ENCODE assay signal across 9 cellular contexts in genomic region chr12:121124402-121125109, GRCh38. TPM values are rescaled to one million over a fixed set of nuclear protein-coding genes. Genes with fewer than 3 reads are reported as not detected.
DNase-seq lines count a peak whose midpoint lies in the region; ATAC-seq and TF ChIP-seq lines count a peak whose summit lies in the region.
"Had no signal": no experiment of that assay in that cellular context is flagged by ENCODE, and none has a peak within 500 bp of the region (broad histone marks: within the 10 kb centered on the region; RNA-seq: fewer than 3 reads in every experiment).

No MANE protein-coding gene starts in this region.

- H3K36me3 ChIP-seq in prostate gland, result no peaks in the 10 kb centered on the region
- H3K36me3 ChIP-seq: thoracic aorta had no signal

- H3K27me3 ChIP-seq in prostate gland (replicated peaks; ENCODE audit: insufficient read depth), result no peaks in the 10 kb centered on the region

- no peak for TF ChIP-seq POLR2A in prostate gland (IDR thresholded peaks at IDR 0.05)

- TF ChIP-seq CTCF in HFFc6 (IDR thresholded peaks at IDR 0.05), result no peak
- no peak for TF ChIP-seq CTCF in prostate gland (IDR thresholded peaks at IDR 0.05)

- H3K27me3 Mint-ChIP-seq in HFFc6 (ENCODE audit: insufficient read depth), result peaks cover 33% of the 10 kb centered on the region
- H3K27me3 Mint-ChIP-seq in activated naive CD8-positive, alpha-beta T cell treated with anti-CD3 and anti-CD28 coated beads for 36 hours, result no peaks in the 10 kb centered on the region

- no peak for ATAC-seq in GM18517 (IDR thresholded peaks at IDR 0.05; ENCODE audit: unreplicated experiment)

- peak overlapping the region; percentile 77 for H3K27ac Mint-ChIP-seq in HFFc6
- H3K27ac Mint-ChIP-seq in activated naive CD8-positive, alpha-beta T cell treated with anti-CD3 and anti-CD28 coated beads for 36 hours, result peak overlapping the region; percentile 26

- DNase-seq in AG08396 (ENCODE audit: low spot score) (peak; percentile 80), HFFc6 (peak; percentile 98), iPS-NIHi7 (ENCODE audit: extremely low spot score) (peak; percentile 50), mesenteric fat pad (ENCODE audit: low spot score) (no peak), NCI-H1436 treated with DMSO at 0.1 percent for 48 hours (lab: John Stamatoyannopoulos, UW) (no peak), prostate gland (ENCODE audit: low spot score) (no peak)
- DNase-seq in activated naive CD8-positive, alpha-beta T cell treated with anti-CD3 and anti-CD28 coated beads for 36 hours, result peak; percentile 22

- no peaks in the 10 kb centered on the region for H3K36me3 Mint-ChIP-seq in HFFc6 (ENCODE audit: low read depth)
- H3K36me3 Mint-ChIP-seq in activated naive CD8-positive, alpha-beta T cell treated with anti-CD3 and anti-CD28 coated beads for 36 hours, result peaks cover 1% of the 10 kb centered on the region

- no peaks in the 10 kb centered on the region; the same call in 1 of the 2 replicates for H3K9me3 Mint-ChIP-seq in HFFc6
- peaks cover 2% of the 10 kb centered on the region for H3K9me3 Mint-ChIP-seq in activated naive CD8-positive, alpha-beta T cell treated with anti-CD3 and anti-CD28 coated beads for 36 hours

- no peak overlapping the region for H3K27ac ChIP-seq in prostate gland
- H3K27ac ChIP-seq: thoracic aorta had no signal

- H3K9me3 ChIP-seq in prostate gland, result no peaks in the 10 kb centered on the region
- H3K9me3 ChIP-seq: thoracic aorta had no signal

- intact Hi-C loops in prostate gland (cut with DNase I), result no loop called here

- no peaks in the 10 kb centered on the region for H3K4me1 ChIP-seq in prostate gland (replicated peaks)

- 84% methylated on average over 4 of the region's 4 CpGs for WGBS in prostate gland

- H3K4me3 ChIP-seq in prostate gland, result no peak overlapping the region
- H3K4me3 ChIP-seq: thoracic aorta had no signal

- no peak overlapping the region for H3K4me3 Mint-ChIP-seq in HFFc6
- H3K4me3 Mint-ChIP-seq in activated naive CD8-positive, alpha-beta T cell treated with anti-CD3 and anti-CD28 coated beads for 36 hours, result no peak overlapping the region

- H3K4me1 Mint-ChIP-seq in HFFc6 (ENCODE audit: low read depth), result peaks cover 28% of the 10 kb centered on the region
- peaks cover 36% of the 10 kb centered on the region for H3K4me1 Mint-ChIP-seq in activated naive CD8-positive, alpha-beta T cell treated with anti-CD3 and anti-CD28 coated beads for 36 hours

RNA-seq across cellular contexts. Expression of gene P2RX7, which starts 8.1 kb away (rescaled TPM):
- total RNA-seq in HFFc6 (2021; fragmentation: NEBNext Ultra II Directional; extraction: Animal tissue kit (Norgen Biotek cat#: 25700)), result under 1 TPM; 0.17 to 0.32 (median 0.24) TPM
- 1 to 10 TPM; 3.6 to 3.9 TPM for total RNA-seq in activated naive CD8-positive, alpha-beta T cell treated with anti-CD3 and anti-CD28 coated beads for 36 hours
- 4.7 TPM for total RNA-seq in mesenteric fat pad
- total RNA-seq in prostate gland, result 10 to 100 TPM in 1 of 2 donors, 1 to 10 TPM in 1; 1.4 to 11.8 TPM

Comparison
In these comparisons a context has a peak if more than half of its experiments do, and no peak if none do; other contexts are left out.
1. DNase-seq: peak in AG08396 (single experiment), HFFc6 (single experiment), activated naive CD8-positive, alpha-beta T cell treated with anti-CD3 and anti-CD28 coated beads for 36 hours (single experiment) and iPS-NIHi7 (single experiment); none in mesenteric fat pad (single experiment), NCI-H1436 treated with DMSO at 0.1 percent for 48 hours (single experiment) and prostate gland (single experiment).